In genomic region chr12:89943461-89943860, GRCh38 we compare ENCODE assay signal across 31 cellular contexts.
DNase-seq lines count a peak whose midpoint lies in the region; ATAC-seq and TF ChIP-seq lines count a peak whose summit lies in the region.
"Had no signal": no experiment of that assay in that cellular context is flagged by ENCODE, and none has a peak within 500 bp of the region (broad histone marks: within the 10 kb centered on the region; RNA-seq: fewer than 3 reads in every experiment).

No MANE protein-coding gene starts in this region.

- no peaks in the 10 kb centered on the region for H3K27me3 ChIP-seq in endodermal cell (ENCODE audit: control insufficient read depth, insufficient read depth, low read length, poor library complexity, severe bottlenecking)
- H3K27me3 ChIP-seq: left lung, ovary had no signal

- peaks cover 8% of the 10 kb centered on the region for H3K4me1 ChIP-seq in endodermal cell (ENCODE audit: control insufficient read depth, insufficient read depth, low read length)

- no peak for TF ChIP-seq CTCF in fibroblast of villous mesenchyme (IDR thresholded peaks at IDR 0.05; ENCODE audit: insufficient read depth, low read depth, low read length)
- TF ChIP-seq CTCF in endodermal cell (conservative IDR thresholded peaks at IDR 0.05) = no peak

- H3K27ac ChIP-seq in SK-N-MC (peak overlapping the region; percentile 71), endodermal cell (ENCODE audit: low read depth, low read length) (no peak overlapping the region)
- H3K27ac ChIP-seq: ovary had no signal

- peaks cover 25% of the 10 kb centered on the region for H3K36me3 Mint-ChIP-seq in stimulated activated memory B cell treated with anti-CD40 and anti-IgM and Interleukin-4, amounts not matched to agents 10 μg/mL and 1 μg/mL and 100 μg/mL, for 72 hours
- no peaks in the 10 kb centered on the region for H3K36me3 Mint-ChIP-seq in endodermal cell (ENCODE audit: low read depth)
- H3K36me3 Mint-ChIP-seq: activated naive CD4-positive, alpha-beta T cell treated with anti-CD3 and anti-CD28 coated beads, Interleukin-2, amount 50 U/mL, for 72 hours; type B pancreatic cell; WTC11 had no signal

- ATAC-seq in stimulated activated memory B cell treated with anti-CD40 and anti-IgM and Interleukin-4, amounts not matched to agents 10 μg/mL and 1 μg/mL and 100 μg/mL, for 72 hours = no peak
- ATAC-seq: esophagus mucosa, HepG2, left lung, PC-3 had no signal

- H3K27ac Mint-ChIP-seq in stimulated activated memory B cell treated with anti-CD40 and anti-IgM and Interleukin-4, amounts not matched to agents 10 μg/mL and 1 μg/mL and 100 μg/mL, for 72 hours = peak overlapping the region; percentile 88
- H3K27ac Mint-ChIP-seq in endodermal cell = no peak overlapping the region
- H3K27ac Mint-ChIP-seq: activated naive CD4-positive, alpha-beta T cell treated with anti-CD3 and anti-CD28 coated beads, Interleukin-2, amount 50 U/mL, for 72 hours; nephron; type B pancreatic cell; WTC11 had no signal

- H3K9me3 Mint-ChIP-seq in stimulated activated memory B cell treated with anti-CD40 and anti-IgM and Interleukin-4, amounts not matched to agents 10 μg/mL and 1 μg/mL and 100 μg/mL, for 72 hours = peaks cover 9% of the 10 kb centered on the region
- no peaks in the 10 kb centered on the region for H3K9me3 Mint-ChIP-seq in endodermal cell
- H3K9me3 Mint-ChIP-seq: nephron, type B pancreatic cell, WTC11 had no signal

- H3K4me1 Mint-ChIP-seq in stimulated activated memory B cell treated with anti-CD40 and anti-IgM and Interleukin-4, amounts not matched to agents 10 μg/mL and 1 μg/mL and 100 μg/mL, for 72 hours = peaks cover 70% of the 10 kb centered on the region
- peaks cover 14% of the 10 kb centered on the region for H3K4me1 Mint-ChIP-seq in endodermal cell

- DNase-seq in ELR (ENCODE audit: low read depth) = peak; percentile 20
- DNase-seq in SK-N-MC (ENCODE audit: low read depth, low spot score) = peak; percentile 69
- peak; percentile 86 for DNase-seq in fibroblast of villous mesenchyme (ENCODE audit: low read depth)
- DNase-seq in endodermal cell = no peak
- no peak for DNase-seq in MV-4-11 (lab: John Stamatoyannopoulos, UW)
- no peak for DNase-seq in NAMALWA (ENCODE audit: low spot score)
- DNase-seq: aorta; C1 segment of cervical spinal cord; DND-41; effector CD8-positive, alpha-beta T cell; hypothalamus; Kasumi-1; left lung; midbrain; NCI-H1048; NCI-H1694; NCI-H446 treated with DMSO at 0.1 percent for 48 hours; NCI-H82; ovary; PC-3; retina; Right ventricle myocardium superior; stimulated activated CD4-positive, alpha-beta T cell treated with anti-CD3 and anti-CD28 coated beads, Interleukin-1b, Interleukin-23, amount 100 ng/mL, for 48 hours had no signal

- H3K4me3 ChIP-seq in SK-N-MC (peak overlapping the region; percentile 23; the same call in 1 of the 2 replicates), fibroblast of villous mesenchyme (ENCODE audit: low read depth, low read length) (no peak overlapping the region), endodermal cell (ENCODE audit: low read length) (no peak overlapping the region)
- H3K4me3 ChIP-seq: left lung, ovary, skin epidermis had no signal

- H3K4me3 Mint-ChIP-seq in stimulated activated memory B cell treated with anti-CD40 and anti-IgM and Interleukin-4, amounts not matched to agents 10 μg/mL and 1 μg/mL and 100 μg/mL, for 72 hours = no peak overlapping the region
- no peak overlapping the region for H3K4me3 Mint-ChIP-seq in endodermal cell
- H3K4me3 Mint-ChIP-seq: nephron, type B pancreatic cell, WTC11 had no signal

- H3K36me3 ChIP-seq in SK-N-MC (ENCODE audit: insufficient read depth, low read length) (no peaks in the 10 kb centered on the region), endodermal cell (ENCODE audit: control insufficient read depth, insufficient read depth, low read length) (no peaks in the 10 kb centered on the region)
- H3K36me3 ChIP-seq: left lung, ovary had no signal

- H3K9ac ChIP-seq in SK-N-MC (ENCODE audit: insufficient read length) = no peak overlapping the region
- H3K9ac ChIP-seq in endodermal cell (ENCODE audit: extremely low read depth, low read length, poor library complexity, severe bottlenecking) = no peak overlapping the region

- H3K27me3 Mint-ChIP-seq in stimulated activated memory B cell treated with anti-CD40 and anti-IgM and Interleukin-4, amounts not matched to agents 10 μg/mL and 1 μg/mL and 100 μg/mL, for 72 hours = no peaks in the 10 kb centered on the region
- no peaks in the 10 kb centered on the region for H3K27me3 Mint-ChIP-seq in endodermal cell (ENCODE audit: insufficient read depth)
- H3K27me3 Mint-ChIP-seq: type B pancreatic cell had no signal

- H3K9me3 ChIP-seq in SK-N-MC (ENCODE audit: low read depth, low read length) (no peaks in the 10 kb centered on the region), endodermal cell (ENCODE audit: control insufficient read depth, low read length) (no peaks in the 10 kb centered on the region)
- H3K9me3 ChIP-seq: left lung, ovary had no signal

Comparison
In these comparisons a context has a peak if more than half of its experiments do, and no peak if none do; other contexts are left out.
1. DNase-seq: peak in ELR (single experiment), SK-N-MC (single experiment) and fibroblast of villous mesenchyme (single experiment); none in endodermal cell (single experiment), MV-4-11 (single experiment) and NAMALWA (single experiment).